In the genomic region with DNA sequence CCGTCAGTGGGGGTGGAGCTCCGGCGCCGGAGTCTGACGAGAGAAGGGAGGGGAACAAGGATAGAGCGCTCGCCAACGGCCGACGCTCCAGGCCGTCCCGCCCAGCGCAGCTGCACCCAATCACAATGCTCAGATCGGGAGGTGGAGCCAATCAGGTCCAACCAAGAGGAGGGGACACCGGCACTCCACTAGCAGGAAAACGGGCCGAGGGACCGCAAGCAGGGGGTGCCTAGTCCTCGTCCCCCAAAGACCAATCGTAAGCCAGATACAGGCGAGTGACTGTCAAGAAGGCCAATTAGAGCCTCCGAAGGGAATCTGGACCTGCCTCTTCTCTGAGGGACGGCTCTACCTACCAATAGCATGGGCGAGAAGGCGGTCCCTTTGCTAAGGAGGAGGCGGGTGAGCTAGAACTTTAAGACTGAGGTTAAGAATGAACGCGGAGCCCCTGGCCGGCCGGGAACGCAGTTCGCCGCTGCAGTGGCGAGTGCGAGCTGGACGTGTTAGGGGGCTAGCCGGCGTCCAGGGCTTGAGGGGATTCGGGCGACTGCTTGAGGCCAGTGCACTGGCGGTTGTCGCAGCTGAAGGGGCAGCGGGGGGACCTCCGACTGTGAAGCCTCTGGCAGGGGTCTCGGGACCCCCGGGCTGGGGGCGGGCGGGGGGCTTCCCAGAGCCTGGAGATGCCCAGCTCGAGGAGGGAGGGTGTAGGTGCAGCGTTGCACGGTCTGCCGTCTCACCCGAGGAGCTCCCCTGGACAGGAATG, we compare ENCODE assay signal across 8 cellular contexts. TPM values are rescaled to one million over a fixed set of nuclear protein-coding genes. Genes with fewer than 3 reads are reported as not detected.
DNase-seq lines count a peak whose midpoint lies in the region; ATAC-seq, FAIRE-seq and TF ChIP-seq lines count a peak whose summit lies in the region.

A gene with protein sequence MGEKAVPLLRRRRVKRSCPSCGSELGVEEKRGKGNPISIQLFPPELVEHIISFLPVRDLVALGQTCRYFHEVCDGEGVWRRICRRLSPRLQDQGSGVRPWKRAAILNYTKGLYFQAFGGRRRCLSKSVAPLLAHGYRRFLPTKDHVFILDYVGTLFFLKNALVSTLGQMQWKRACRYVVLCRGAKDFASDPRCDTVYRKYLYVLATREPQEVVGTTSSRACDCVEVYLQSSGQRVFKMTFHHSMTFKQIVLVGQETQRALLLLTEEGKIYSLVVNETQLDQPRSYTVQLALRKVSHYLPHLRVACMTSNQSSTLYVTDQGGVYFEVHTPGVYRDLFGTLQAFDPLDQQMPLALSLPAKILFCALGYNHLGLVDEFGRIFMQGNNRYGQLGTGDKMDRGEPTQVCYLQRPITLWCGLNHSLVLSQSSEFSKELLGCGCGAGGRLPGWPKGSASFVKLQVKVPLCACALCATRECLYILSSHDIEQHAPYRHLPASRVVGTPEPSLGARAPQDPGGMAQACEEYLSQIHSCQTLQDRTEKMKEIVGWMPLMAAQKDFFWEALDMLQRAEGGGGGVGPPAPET (plus strand): TSS at position 63 of the 760 bp plus-strand sequence. CDS start 298 bp downstream, at position 361.

- no peaks in the 10 kb centered on the region for H3K9me2 ChIP-seq in OCI-LY1 (ENCODE audit: low read depth, low read length)

- H2AFZ ChIP-seq in OCI-LY1 (ENCODE audit: low read length), result no peak within 1 kb of the TSS
- H2AFZ ChIP-seq in endothelial cell of umbilical vein (ENCODE audit: low read depth, low read length), result peak within 1 kb of the TSS; percentile 86

- H3K79me2 ChIP-seq in OCI-LY1 (ENCODE audit: insufficient read depth, low read length) (no peaks in the 10 kb centered on the region), endothelial cell of umbilical vein (ENCODE audit: control insufficient read depth, insufficient read depth, low read length) (peaks cover 29% of the 10 kb centered on the region)

- DNase-seq in DMS 273 (lab: John Stamatoyannopoulos, UW; ENCODE audit: unreplicated experiment) (peak; percentile 100), HuH-7 (ENCODE audit: low spot score) (peak; percentile 100), activated T-cell treated with anti-CD3 and anti-CD28 coated beads for 1 hour (ENCODE audit: low read depth) (peak; percentile 98), endothelial cell of umbilical vein (ENCODE audit: low read depth, low spot score) (peak; percentile 100), mesothelial cell of epicardium (ENCODE audit: low spot score in 2 of 2, unreplicated experiment in 2 of 2) (peak; percentile 98 to 99)
- peak; percentile 98 to 99 for DNase-seq in stimulated activated CD8-positive, alpha-beta memory T cell treated with anti-CD3 and anti-CD28 coated beads, Interleukin-15, amount 100 ng/mL, for 4 hours (ENCODE audit: low read depth in 2 of 2)

- H3K4me3 Mint-ChIP-seq in mesothelial cell of epicardium, result peak within 1 kb of the TSS; percentile 91

- H3K9ac ChIP-seq in OCI-LY1 (ENCODE audit: low read length), result peak within 1 kb of the TSS; percentile 86
- H3K9ac ChIP-seq in endothelial cell of umbilical vein (replicated peaks; ENCODE audit: extremely low read depth, insufficient read depth, low read length), result peak within 1 kb of the TSS; percentile 92

- dilution Hi-C loops in endothelial cell of umbilical vein (cut with MboI; ENCODE audit: extremely low pct_ligation_motif_present, low sequenced_read_pairs), result no loop called here

- no peak for TF ChIP-seq CTCF in OCI-LY1 (IDR thresholded peaks at IDR 0.05; ENCODE audit: low read length)
- no peak for TF ChIP-seq CTCF in endothelial cell of umbilical vein (IDR thresholded peaks at IDR 0.05; ENCODE audit: extremely low read depth in 1 of 2, insufficient read depth in 1 of 2, low read depth in 1 of 2, low read length in 2 of 2)
- TF ChIP-seq CTCF in mesothelial cell of epicardium (IDR thresholded peaks at IDR 0.05; ENCODE audit: unreplicated experiment), result no peak

- H3K4me1 ChIP-seq in OCI-LY1 (ENCODE audit: insufficient read depth, low read length, severe bottlenecking) (peaks cover 32% of the 10 kb centered on the region), endothelial cell of umbilical vein (ENCODE audit: control insufficient read depth, extremely low read depth, insufficient read depth, low read length) (peaks cover 32% of the 10 kb centered on the region)

- peak; percentile 81 for ATAC-seq in GM21526 (IDR thresholded peaks at IDR 0.05; ENCODE audit: low FRiP score, unreplicated experiment)

- H3K27me3 Mint-ChIP-seq in mesothelial cell of epicardium (ENCODE audit: low read depth), result no peaks in the 10 kb centered on the region

- CTCF ChIA-PET in endothelial cell of umbilical vein (lab: Charles Lee), result interaction anchor here (0.7 to 2.7 kb wide), 19 partner anchors 16 to 179 kb away, joined by 3 to 13 read pairs (median 3); a partner anchor contains a TSS

- H3K27ac ChIP-seq in OCI-LY1 (ENCODE audit: low read depth, low read length, poor library complexity, severe bottlenecking), result peak within 1 kb of the TSS; percentile 92
- H3K27ac ChIP-seq in endothelial cell of umbilical vein (ENCODE audit: insufficient read depth, low read depth, low read length), result peak within 1 kb of the TSS; percentile 65

- peaks cover 51% of the 10 kb centered on the region for H3K4me1 Mint-ChIP-seq in mesothelial cell of epicardium

- H3K4me3 ChIP-seq in OCI-LY1 (ENCODE audit: low read depth, low read length, poor library complexity, severe bottlenecking), result peak within 1 kb of the TSS; percentile 75
- peak within 1 kb of the TSS; percentile 86 to 95 (median 93) for H3K4me3 ChIP-seq in endothelial cell of umbilical vein (replicated peaks in 1 of 3; ENCODE audit: insufficient read depth in 1 of 3, low read depth in 1 of 3, low read length in 3 of 3)

- H3K36me3 ChIP-seq in OCI-LY1 (ENCODE audit: insufficient read depth, low read length) (peaks cover 18% of the 10 kb centered on the region), endothelial cell of umbilical vein (ENCODE audit: control insufficient read depth in 2 of 2, extremely low read depth in 1 of 2, insufficient read depth in 2 of 2, low read length in 2 of 2) (peaks cover 10 to 11% of the 10 kb centered on the region in 2 experiments)

- H3K9me1 ChIP-seq in endothelial cell of umbilical vein (replicated peaks; ENCODE audit: control insufficient read depth, extremely low read depth, insufficient read depth, low read length), result no peaks in the 10 kb centered on the region

- no peaks in the 10 kb centered on the region for H3K36me3 Mint-ChIP-seq in mesothelial cell of epicardium

- H3K9me3 Mint-ChIP-seq in mesothelial cell of epicardium, result no peaks in the 10 kb centered on the region

- H4K20me1 ChIP-seq in OCI-LY1 (ENCODE audit: insufficient read depth, low read length) (no peaks in the 10 kb centered on the region), endothelial cell of umbilical vein (replicated peaks; ENCODE audit: control insufficient read depth, extremely low read depth, insufficient read depth, low read length) (no peaks in the 10 kb centered on the region)

- peak within 1 kb of the TSS; percentile 96 for H3K27ac Mint-ChIP-seq in mesothelial cell of epicardium

- intact Hi-C loops in endothelial cell of umbilical vein (cut with micrococcal nuclease), result loop anchor here (1.0 to 10.0 kb wide), 7 partner anchors 18 to 278 kb away; a partner anchor contains a TSS

- H3K27me3 ChIP-seq in OCI-LY1 (ENCODE audit: insufficient read depth, low read length), result no peaks in the 10 kb centered on the region; the same call in 1 of the 2 replicates
- peaks cover 0 to 4% of the 10 kb centered on the region in 2 experiments for H3K27me3 ChIP-seq in endothelial cell of umbilical vein (ENCODE audit: control insufficient read depth in 2 of 2, insufficient read depth in 2 of 2, low read length in 2 of 2)

- POLR2A ChIA-PET in endothelial cell of umbilical vein (lab: Charles Lee), result interaction anchor here (0.6 to 3.6 kb wide), 22 partner anchors 8 to 303 kb away, joined by 3 to 28 read pairs (median 5); a partner anchor contains a TSS

- H3F3A ChIP-seq in OCI-LY1 (ENCODE audit: insufficient read depth, low read length), result no peaks in the 10 kb centered on the region

- no peaks in the 10 kb centered on the region for H3K9me3 ChIP-seq in OCI-LY1 (ENCODE audit: low read length)
- H3K9me3 ChIP-seq in endothelial cell of umbilical vein (replicated peaks; ENCODE audit: control insufficient read depth, insufficient read depth, low read length), result no peaks in the 10 kb centered on the region

- TF ChIP-seq POLR2A in endothelial cell of umbilical vein (IDR thresholded peaks at IDR 0.05; ENCODE audit: low read depth, low read length), result peak; percentile 72

- FAIRE-seq in endothelial cell of umbilical vein (lab: Jason Lieb, UNC), result peak; percentile 100

- BruUV-seq in endothelial cell of umbilical vein (replicated peaks; lab: Mats Ljungman, UMichigan), result no TSS peak

- peak within 1 kb of the TSS; percentile 84 for H3K4me2 ChIP-seq in OCI-LY1 (ENCODE audit: low read length)
- peak within 1 kb of the TSS; percentile 95 for H3K4me2 ChIP-seq in endothelial cell of umbilical vein (ENCODE audit: insufficient read depth, low read length)

TF ChIP-seq in endothelial cell of umbilical vein, 7 proteins besides CTCF, POLR2A, EP300 and RAD21:
- no peak for TF ChIP-seq JUN (IDR thresholded peaks at IDR 0.05; ENCODE audit: borderline replicate concordance, insufficient read depth, insufficient read length, low read depth)
- TF ChIP-seq POLR2AphosphoS5 (IDR thresholded peaks at IDR 0.05; ENCODE audit: insufficient read depth, low read depth, low read length), result peak; percentile 61
- no peak for TF ChIP-seq GATA2 (IDR thresholded peaks at IDR 0.05; ENCODE audit: insufficient read depth, insufficient read length, low read depth, low read length)
- TF ChIP-seq EZH2 (IDR thresholded peaks at IDR 0.05; ENCODE audit: borderline replicate concordance, low read depth, low read length, severe bottlenecking), result no peak

RNA-seq across cellular contexts. Expression of the gene that starts here (rescaled TPM):
- total RNA-seq in endothelial cell of umbilical vein (0.35 and 0.38 TPM in 2 replicates), mesothelial cell of epicardium (0.54 to 0.93 TPM (median 0.64 TPM) in 3 replicates)
- polyA plus RNA-seq in endothelial cell of umbilical vein, result 0.16 and 0.37 TPM in 2 replicates
- polyA plus RNA-seq in endothelial cell of umbilical vein (2011; cell fraction: cytosol; rRNA removed), result 0.23 and 0.27 TPM in 2 replicates
- 0.97 and 1.0 TPM in 2 replicates for polyA plus RNA-seq in endothelial cell of umbilical vein (2011; cell fraction: nucleus; rRNA removed)
- 0.11 and 0.30 TPM in 2 replicates for polyA plus RNA-seq in endothelial cell of umbilical vein (2012)
- 0.21 and 1.3 TPM in 2 replicates for polyA minus RNA-seq in endothelial cell of umbilical vein
- not detected for polyA minus RNA-seq in endothelial cell of umbilical vein (2011; cell fraction: cytosol; rRNA and poly(A)+ RNA removed)
- polyA minus RNA-seq in endothelial cell of umbilical vein (2011; cell fraction: nucleus; rRNA and poly(A)+ RNA removed), result 0.87 TPM in 1 of 2 replicates, not detected in the other

Comparison
In these comparisons a context has a peak if more than half of its experiments do, and no peak if none do; other contexts are left out.
1. Peak in every context shown above with its lines: DNase-seq, ATAC-seq, H3K4me3 ChIP-seq and H3K27ac ChIP-seq.
2. Peak in DNase-seq in mesothelial cell of epicardium; RNA of the gene not detected or under 1 TPM.